13 cellular contexts compared by ENCODE assay signal in the genomic region with DNA sequence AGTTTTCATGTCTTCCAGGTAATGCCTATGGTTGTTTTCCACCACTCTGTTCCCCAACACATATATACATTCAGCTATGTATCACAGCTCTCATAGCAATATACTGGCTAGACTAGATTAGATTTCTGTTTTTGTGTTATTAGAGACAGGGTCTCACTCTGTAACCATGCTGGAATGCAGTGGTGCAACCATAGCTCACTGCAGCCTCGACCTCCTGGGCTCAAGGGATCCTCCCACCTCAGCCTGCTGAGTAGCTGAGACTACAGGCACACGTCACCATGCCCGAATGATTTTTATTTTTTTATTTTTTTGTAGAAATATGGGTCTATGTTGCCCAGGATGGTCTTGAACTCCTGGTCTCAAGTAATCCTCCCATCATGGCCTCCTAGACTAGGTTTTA. TPM values are rescaled to one million over a fixed set of nuclear protein-coding genes. Genes with fewer than 3 reads are reported as not detected.
DNase-seq lines count a peak whose midpoint lies in the region; TF ChIP-seq lines count a peak whose summit lies in the region.
"Had no signal": no experiment of that assay in that cellular context is flagged by ENCODE, and none has a peak within 500 bp of the region (broad histone marks: within the 10 kb centered on the region; RNA-seq: fewer than 3 reads in every experiment).

No MANE protein-coding gene starts in this region.

- TF ChIP-seq CTCF in Calu3 (IDR thresholded peaks at IDR 0.05; ENCODE audit: unreplicated experiment): no peak

- no peaks in the 10 kb centered on the region for H3K36me3 Mint-ChIP-seq in Calu3 (ENCODE audit: insufficient read depth, unreplicated experiment)

- DNase-seq in amniotic epithelial cell (ENCODE audit: low read depth) (peak; percentile 24), left kidney (ENCODE audit: low read depth, low spot score) (peak; percentile 17), Calu3 (no peak), SIG-M5 (lab: John Stamatoyannopoulos, UW) (no peak)
- no peak for DNase-seq in activated CD4-positive, CD25-positive, alpha-beta regulatory T cell (lab: John Stamatoyannopoulos, UW)
- DNase-seq: C1 segment of cervical spinal cord; CD4-positive, alpha-beta memory T cell; COR-L47; DMS153; DND-41; GOT3; HFFc6 had no signal

- no peaks in the 10 kb centered on the region for H3K27me3 Mint-ChIP-seq in Calu3 (ENCODE audit: unreplicated experiment)
- H3K27me3 Mint-ChIP-seq: CD4-positive, alpha-beta memory T cell had no signal

- CTCF ChIA-PET in Calu3 (lab: Charles Lee): no interaction called here

- no peak for TF ChIP-seq EP300 in Ishikawa (IDR thresholded peaks at IDR 0.05; ENCODE audit: borderline replicate concordance)

- H3K9me3 Mint-ChIP-seq in Calu3 (ENCODE audit: low read depth, unreplicated experiment): no peaks in the 10 kb centered on the region
- H3K9me3 Mint-ChIP-seq: CD4-positive, alpha-beta memory T cell; HFFc6 had no signal

- no peak for TF ChIP-seq RAD21 in Ishikawa (IDR thresholded peaks at IDR 0.05; ENCODE audit: low read depth)

- no peak overlapping the region for H3K4me3 Mint-ChIP-seq in Calu3 (ENCODE audit: low read depth, unreplicated experiment)
- H3K4me3 Mint-ChIP-seq: CD4-positive, alpha-beta memory T cell; HFFc6 had no signal

- H3K27ac Mint-ChIP-seq in Calu3 (ENCODE audit: unreplicated experiment): no peak overlapping the region
- H3K27ac Mint-ChIP-seq: CD4-positive, alpha-beta memory T cell; HFFc6 had no signal

- BruUV-seq in Calu3 (replicated peaks; lab: Mats Ljungman, UMichigan): no TSS peak

- intact Hi-C loops in Calu3 (cut with micrococcal nuclease; ENCODE audit: unreplicated experiment): no loop called here

- H3K4me1 Mint-ChIP-seq in Calu3 (ENCODE audit: low read depth, unreplicated experiment): no peaks in the 10 kb centered on the region

TF ChIP-seq in Ishikawa, 13 proteins besides CTCF, POLR2A, EP300 and RAD21:
- no peak for TF ChIP-seq FOXM1 (IDR thresholded peaks at IDR 0.05; ENCODE audit: borderline replicate concordance, low read depth)
- TF ChIP-seq, protein P1, sequence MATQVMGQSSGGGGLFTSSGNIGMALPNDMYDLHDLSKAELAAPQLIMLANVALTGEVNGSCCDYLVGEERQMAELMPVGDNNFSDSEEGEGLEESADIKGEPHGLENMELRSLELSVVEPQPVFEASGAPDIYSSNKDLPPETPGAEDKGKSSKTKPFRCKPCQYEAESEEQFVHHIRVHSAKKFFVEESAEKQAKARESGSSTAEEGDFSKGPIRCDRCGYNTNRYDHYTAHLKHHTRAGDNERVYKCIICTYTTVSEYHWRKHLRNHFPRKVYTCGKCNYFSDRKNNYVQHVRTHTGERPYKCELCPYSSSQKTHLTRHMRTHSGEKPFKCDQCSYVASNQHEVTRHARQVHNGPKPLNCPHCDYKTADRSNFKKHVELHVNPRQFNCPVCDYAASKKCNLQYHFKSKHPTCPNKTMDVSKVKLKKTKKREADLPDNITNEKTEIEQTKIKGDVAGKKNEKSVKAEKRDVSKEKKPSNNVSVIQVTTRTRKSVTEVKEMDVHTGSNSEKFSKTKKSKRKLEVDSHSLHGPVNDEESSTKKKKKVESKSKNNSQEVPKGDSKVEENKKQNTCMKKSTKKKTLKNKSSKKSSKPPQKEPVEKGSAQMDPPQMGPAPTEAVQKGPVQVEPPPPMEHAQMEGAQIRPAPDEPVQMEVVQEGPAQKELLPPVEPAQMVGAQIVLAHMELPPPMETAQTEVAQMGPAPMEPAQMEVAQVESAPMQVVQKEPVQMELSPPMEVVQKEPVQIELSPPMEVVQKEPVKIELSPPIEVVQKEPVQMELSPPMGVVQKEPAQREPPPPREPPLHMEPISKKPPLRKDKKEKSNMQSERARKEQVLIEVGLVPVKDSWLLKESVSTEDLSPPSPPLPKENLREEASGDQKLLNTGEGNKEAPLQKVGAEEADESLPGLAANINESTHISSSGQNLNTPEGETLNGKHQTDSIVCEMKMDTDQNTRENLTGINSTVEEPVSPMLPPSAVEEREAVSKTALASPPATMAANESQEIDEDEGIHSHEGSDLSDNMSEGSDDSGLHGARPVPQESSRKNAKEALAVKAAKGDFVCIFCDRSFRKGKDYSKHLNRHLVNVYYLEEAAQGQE (IDR thresholded peaks at IDR 0.05; ENCODE audit: low read depth): no peak
- TF ChIP-seq TEAD4 (IDR thresholded peaks at IDR 0.05): peak; percentile 56
- TF ChIP-seq TAF1 (IDR thresholded peaks at IDR 0.05; ENCODE audit: low read depth): no peak
- TF ChIP-seq, protein P2, sequence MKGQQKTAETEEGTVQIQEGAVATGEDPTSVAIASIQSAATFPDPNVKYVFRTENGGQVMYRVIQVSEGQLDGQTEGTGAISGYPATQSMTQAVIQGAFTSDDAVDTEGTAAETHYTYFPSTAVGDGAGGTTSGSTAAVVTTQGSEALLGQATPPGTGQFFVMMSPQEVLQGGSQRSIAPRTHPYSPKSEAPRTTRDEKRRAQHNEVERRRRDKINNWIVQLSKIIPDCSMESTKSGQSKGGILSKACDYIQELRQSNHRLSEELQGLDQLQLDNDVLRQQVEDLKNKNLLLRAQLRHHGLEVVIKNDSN (IDR thresholded peaks at IDR 0.05): no peak
- no peak for TF ChIP-seq EGR1 (IDR thresholded peaks at IDR 0.05)
TF ChIP-seq in Ishikawa: peak in this region for 1.

RNA-seq across cellular contexts. Expression of a gene that starts 37.7 kb away (rescaled TPM):
- total RNA-seq in Calu3 (2022): 10.2 and 10.5 TPM in 2 replicates

Comparison
In these comparisons a context has a peak if more than half of its experiments do, and no peak if none do; other contexts are left out.
1. DNase-seq: peak in amniotic epithelial cell (single experiment) and left kidney (single experiment); none in activated CD4-positive, CD25-positive, alpha-beta regulatory T cell (0 of 4), Calu3 (single experiment) and SIG-M5 (single experiment).